Comparison of ENCODE assay signal across 8 cellular contexts in the genomic region with DNA sequence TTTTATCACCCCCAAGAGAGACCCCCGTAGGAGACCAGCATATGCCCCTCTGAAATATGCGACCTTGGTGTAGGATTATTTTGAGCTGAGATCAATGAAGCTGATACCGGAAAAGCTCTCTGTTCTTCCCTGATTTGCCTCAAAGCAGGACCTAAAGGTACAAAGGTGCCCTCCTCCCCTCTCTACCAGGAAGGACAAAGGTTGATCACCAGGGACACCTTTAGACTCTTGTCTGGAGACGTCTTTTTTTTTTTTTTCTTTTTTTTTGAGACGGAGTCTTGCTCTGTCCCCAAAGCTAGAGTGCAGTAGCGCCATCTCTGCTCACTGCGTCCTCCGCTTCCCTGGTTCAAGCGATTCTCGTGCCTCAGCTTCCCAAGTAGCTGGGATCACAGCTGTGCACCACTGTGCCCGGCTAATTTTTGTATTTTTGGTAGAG. TPM values are rescaled to one million over a fixed set of nuclear protein-coding genes. Genes with fewer than 3 reads are reported as not detected.
DNase-seq lines count a peak whose midpoint lies in the region; FAIRE-seq and TF ChIP-seq lines count a peak whose summit lies in the region.

No MANE protein-coding gene starts in this region.

- peak overlapping the region; percentile 12 for H2AFZ ChIP-seq in H1 (ENCODE audit: low read length)

- H3K4me1 Mint-ChIP-seq in CD4-positive, alpha-beta memory T cell = peaks cover 3 to 22% (median 13%) of the 10 kb centered on the region in 4 donors

- H3K4me3 ChIP-seq in CD4-positive, alpha-beta memory T cell (ENCODE audit: low read length in 2 of 2) = peak overlapping the region; percentile 52 to 96
- H3K4me3 ChIP-seq in NT2/D1 (ENCODE audit: insufficient read length, low read depth) = no peak overlapping the region
- 0 out of 8 replicates have a peak overlapping the region, but pooled peaks of 1 of the 4 experiments have one; percentile 68 for H3K4me3 ChIP-seq in H1 (ENCODE audit: extremely low read depth in 1 of 4, insufficient read depth in 2 of 4, low read depth in 3 of 4, low read length in 4 of 4)
- peak overlapping the region in 1 of 2 experiments; percentile 64 for H3K4me3 ChIP-seq in neutrophil (ENCODE audit: low read depth in 1 of 2, low read length in 1 of 2)

- no peak overlapping the region for H3K4ac ChIP-seq in H1 (replicated peaks; ENCODE audit: insufficient read length, low read depth, low read length)

- H3K36me3 Mint-ChIP-seq in CD4-positive, alpha-beta memory T cell = no peaks in the 10 kb centered on the region

- H3K9ac ChIP-seq in NT2/D1 (ENCODE audit: insufficient read length, low read depth) (peak overlapping the region; percentile 68), H1 (replicated peaks in 1 of 4; ENCODE audit: extremely low read depth in 1 of 4, low read depth in 3 of 4, low read length in 3 of 4) (no peak overlapping the region)

- no peaks in the 10 kb centered on the region for H3K23me2 ChIP-seq in H1 (ENCODE audit: low read depth, low read length)

- H3K23ac ChIP-seq in H1 (ENCODE audit: insufficient read length) = no peak overlapping the region

- no peaks in the 10 kb centered on the region for H3K27me3 Mint-ChIP-seq in CD4-positive, alpha-beta memory T cell

- peak overlapping the region; percentile 72; the same call in 1 of the 2 replicates for H2BK15ac ChIP-seq in H1 (ENCODE audit: low read length)

- no peak overlapping the region for H4K8ac ChIP-seq in H1 (ENCODE audit: extremely low read depth, insufficient read depth, low read length)

- TF ChIP-seq RAD21 in H1 (IDR thresholded peaks at IDR 0.05 in 1 of 2, conservative IDR thresholded peaks at IDR 0.05 in 1 of 2; ENCODE audit: low read depth in 2 of 2, low read length in 2 of 2) = peak in 1 of 2 experiments; percentile 3; a peak in 1 of 4 replicates

- no peak overlapping the region for H2BK20ac ChIP-seq in H1 (ENCODE audit: low read length)

- H3K36me3 ChIP-seq in CD4-positive, alpha-beta memory T cell (ENCODE audit: insufficient read depth, low read length) = no peaks in the 10 kb centered on the region
- H3K36me3 ChIP-seq in NT2/D1 (ENCODE audit: insufficient read depth, insufficient read length, low read length) (no peaks in the 10 kb centered on the region), H1 (ENCODE audit: control insufficient read depth in 2 of 4, insufficient read depth in 4 of 4, low read length in 3 of 4) (no peaks in the 10 kb centered on the region), neutrophil (no peaks in the 10 kb centered on the region)

- no peak overlapping the region for H4K91ac ChIP-seq in H1 (replicated peaks; ENCODE audit: insufficient read length, low read length)

- H3K79me1 ChIP-seq in H1 (ENCODE audit: low read depth, low read length) = no peaks in the 10 kb centered on the region

- WGBS in H1 (ENCODE audit: extremely low coverage in 1 of 2, insufficient coverage in 1 of 2, insufficient read length in 1 of 2, insufficient replicate concordance in 2 of 2, low coverage in 1 of 2, low lambda C conversion rate in 2 of 2, missing lambda C conversion rate in 1 of 2), 2 experiments = 69% methylated on average over 10 of the region's 11 CpGs; no CpG with 5 or more reads in 1 of the 2 experiments

- no peak overlapping the region for H4K5ac ChIP-seq in H1 (ENCODE audit: insufficient read length, low read depth, low read length)

- H3K27me3 ChIP-seq in CD4-positive, alpha-beta memory T cell (ENCODE audit: insufficient read depth, low read length) = no peaks in the 10 kb centered on the region
- H3K27me3 ChIP-seq in NT2/D1 (ENCODE audit: insufficient read depth, insufficient read length) (no peaks in the 10 kb centered on the region), H1 (replicated peaks in 1 of 4; ENCODE audit: control insufficient read depth in 3 of 4, extremely low read depth in 1 of 4, insufficient read depth in 3 of 4, low read length in 3 of 4) (peaks cover 0 to 3% (median 0%) of the 10 kb centered on the region in 4 experiments; a peak in 1 of 7 replicates), neutrophil (no peaks in the 10 kb centered on the region)

- TF ChIP-seq CTCF in H1 (IDR thresholded peaks at IDR 0.05; ENCODE audit: control extremely low read depth in 1 of 3, insufficient read depth in 1 of 3, low read depth in 1 of 3, low read length in 3 of 3) = peak in 2 of 3 experiments; percentile 6 to 10; a peak in 2 of 4 replicates
- TF ChIP-seq CTCF in neutrophil (IDR thresholded peaks at IDR 0.05) = no peak

- peak overlapping the region; percentile 54 to 97 (median 92) for H3K27ac Mint-ChIP-seq in CD4-positive, alpha-beta memory T cell

- H3K56ac ChIP-seq in H1 (replicated peaks; ENCODE audit: insufficient read length, low read depth, low read length) = no peak overlapping the region

- H2AK5ac ChIP-seq in H1 (ENCODE audit: low read depth, low read length) = peak overlapping the region; percentile 91; the same call in 1 of the 2 replicates

- DNase-seq in CD4-positive, alpha-beta memory T cell = no peak
- no peak for DNase-seq in NT2/D1 (ENCODE audit: low read depth, low spot score)
- no peak for DNase-seq in H1 (ENCODE audit: low read depth in 1 of 2, low spot score in 2 of 2)
- no peak for DNase-seq in DMS 273 treated with DMSO at 0.1 percent for 48 hours (lab: John Stamatoyannopoulos, UW)
- DNase-seq in NCI-H187 treated with DMSO at 0.1 percent for 48 hours (lab: John Stamatoyannopoulos, UW) = no peak
- DNase-seq in effector CD4-positive, alpha-beta T cell = no peak
- DNase-seq in middle frontal gyrus (ENCODE audit: extremely low spot score, low spot score) = no peak

- TF ChIP-seq EP300 in H1 (IDR thresholded peaks at IDR 0.05; ENCODE audit: borderline replicate concordance in 1 of 2, low read depth in 2 of 2, low read length in 2 of 2) = no peak

- peak overlapping the region; percentile 8; the same call in 1 of the 2 replicates for H2BK5ac ChIP-seq in H1 (ENCODE audit: low read depth, low read length)

- H3K4me1 ChIP-seq in CD4-positive, alpha-beta memory T cell (ENCODE audit: insufficient read depth, low read length) = peaks cover 12% of the 10 kb centered on the region
- H3K4me1 ChIP-seq in NT2/D1 (ENCODE audit: insufficient read depth, insufficient read length) (peaks cover 8% of the 10 kb centered on the region), H1 (replicated peaks in 1 of 4; ENCODE audit: control insufficient read depth in 3 of 4, insufficient read depth in 4 of 4, low read length in 3 of 4) (peaks cover 3 to 5% (median 4%) of the 10 kb centered on the region in 4 experiments; a peak in 6 of 7 replicates), neutrophil (ENCODE audit: control insufficient read depth in 1 of 2, insufficient read depth in 1 of 2, low read depth in 1 of 2, low read length in 1 of 2) (peaks cover 52 to 53% of the 10 kb centered on the region in 2 experiments)

- POLR2A ChIA-PET in CD4-positive, alpha-beta memory T cell (lab: Charles Lee; ENCODE audit: partially characterized antibody) = interaction anchor here (0.7 to 1.1 kb wide), 3 partner anchors 33 to 135 kb away, joined by 4 to 8 read pairs (median 4); a partner anchor contains a TSS
- POLR2A ChIA-PET in H1 (lab: Charles Lee; ENCODE audit: partially characterized antibody) = interaction anchor here (0.6 to 1.2 kb wide), 5 partner anchors 11 to 114 kb away, joined by 3 to 6 read pairs (median 4); no protein-coding TSS in a partner anchor

- H3K4me3 Mint-ChIP-seq in CD4-positive, alpha-beta memory T cell = peak overlapping the region; percentile 84 to 94 (median 90)

- peak overlapping the region; percentile 36 for H2BK120ac ChIP-seq in H1 (replicated peaks; ENCODE audit: low read depth, low read length)

- H3K18ac ChIP-seq in H1 (ENCODE audit: extremely low read depth, low read length) = no peak overlapping the region

- H3K4me2 ChIP-seq in H1 (ENCODE audit: insufficient read depth in 1 of 2, low read depth in 2 of 2, low read length in 2 of 2) = peak overlapping the region in 1 of 2 experiments; percentile 65; a peak in 1 of 4 replicates

- no peaks in the 10 kb centered on the region for H4K20me1 ChIP-seq in H1 (replicated peaks in 1 of 2; ENCODE audit: control insufficient read depth in 1 of 2, insufficient read depth in 2 of 2, low read length in 2 of 2)

- intact Hi-C loops in CD4-positive, alpha-beta memory T cell (cut with micrococcal nuclease) = loop anchor here (1.0 kb wide), 2 partner anchors 33 to 46 kb away; a partner anchor contains a TSS

- H3K79me2 ChIP-seq in H1 (ENCODE audit: control insufficient read depth in 1 of 2, insufficient read depth in 2 of 2, low read length in 2 of 2) = no peaks in the 10 kb centered on the region

- peak; percentile 57 for FAIRE-seq in H1 (lab: Jason Lieb, UNC)

- H3K9me3 ChIP-seq in CD4-positive, alpha-beta memory T cell (ENCODE audit: control insufficient read depth in 1 of 2, low read length in 2 of 2) = no peaks in the 10 kb centered on the region
- H3K9me3 ChIP-seq in NT2/D1 (ENCODE audit: insufficient read depth, low read length) = no peaks in the 10 kb centered on the region
- no peaks in the 10 kb centered on the region for H3K9me3 ChIP-seq in H1 (ENCODE audit: insufficient read depth in 2 of 2, low read depth in 1 of 2, low read length in 1 of 2)
- no peaks in the 10 kb centered on the region for H3K9me3 ChIP-seq in neutrophil

- H3K9me3 Mint-ChIP-seq in CD4-positive, alpha-beta memory T cell = peaks cover 0 to 11% (median 0%) of the 10 kb centered on the region in 8 donors

- no peak overlapping the region for H3K14ac ChIP-seq in H1 (ENCODE audit: insufficient read length)

- no peak overlapping the region for H3K27ac ChIP-seq in CD4-positive, alpha-beta memory T cell (ENCODE audit: low read depth, low read length)
- H3K27ac ChIP-seq in H1 (ENCODE audit: low read depth, low read length) = 0 out of 2 replicates have a peak overlapping the region, but pooled peaks have one; percentile 67
- peak overlapping the region; percentile 85 for H3K27ac ChIP-seq in neutrophil

- no peak for TF ChIP-seq POLR2A in H1 (IDR thresholded peaks at IDR 0.05; ENCODE audit: control extremely low read depth in 1 of 2, low read depth in 2 of 2, low read length in 2 of 2)

- CTCF ChIA-PET in CD4-positive, alpha-beta memory T cell (lab: Charles Lee; ENCODE audit: partially characterized antibody) = no interaction called here
- CTCF ChIA-PET in H1 (lab: Charles Lee; ENCODE audit: partially characterized antibody) = interaction anchor here (0.6 to 2.0 kb wide), 12 partner anchors 11 to 1093 kb away, joined by 3 to 8 read pairs (median 4); a partner anchor contains a TSS

- no peak overlapping the region for H2BK12ac ChIP-seq in H1 (ENCODE audit: low read depth, low read length)

RNA-seq across cellular contexts. Expression of a gene that starts 0.8 kb away (rescaled TPM):
- under 1 TPM; 0.64 to 0.73 TPM for total RNA-seq in CD4-positive, alpha-beta memory T cell
- 1 to 10 TPM in 1 of 2 donors, under 1 TPM in 1; 0.64 to 1.7 TPM for polyA plus RNA-seq in CD4-positive, alpha-beta memory T cell
- total RNA-seq in H1 (2021; fragmentation: NEBNext Ultra II Directional; extraction: Animal tissue kit (Norgen Biotek cat#: 25700)) = 1.8 and 2.1 TPM in 2 replicates
- polyA plus RNA-seq in H1 (2011; rRNA removed) = 4.3 and 5.3 TPM in 2 replicates
- 5.6 TPM for polyA plus RNA-seq in H1 (2011; cell fraction: cytosol; rRNA removed)
- 3.9 TPM for polyA plus RNA-seq in H1 (2011; cell fraction: nucleus; rRNA removed)
- 1.4 to 4.6 TPM (median 3.1 TPM) in 4 replicates for polyA plus RNA-seq in H1 (2012, experiment 1 of 2)
- polyA plus RNA-seq in H1 (2012, experiment 2 of 2) = 2.7 TPM
- polyA plus RNA-seq in H1 (2013, experiment 1 of 2) = 1.4 TPM
- polyA plus RNA-seq in H1 (2013, experiment 2 of 2) = 1.7 TPM
- polyA minus RNA-seq in H1 (2011; rRNA and poly(A)+ RNA removed) = 0.44 and 0.90 TPM in 2 replicates
- 1.7 TPM for polyA minus RNA-seq in H1 (2011; cell fraction: cytosol; rRNA and poly(A)+ RNA removed)
- 1.4 TPM for polyA minus RNA-seq in H1 (2011; cell fraction: nucleus; rRNA and poly(A)+ RNA removed)

RNA-seq across cellular contexts. Expression of a gene that starts 26.3 kb away (rescaled TPM):
- total RNA-seq in CD4-positive, alpha-beta memory T cell = 1 to 10 TPM; 8.4 to 8.7 TPM
- polyA plus RNA-seq in CD4-positive, alpha-beta memory T cell = 1 to 10 TPM in 1 of 2 donors, not detected in 1; 1.6 TPM
- total RNA-seq in H1 (2021; fragmentation: NEBNext Ultra II Directional; extraction: Animal tissue kit (Norgen Biotek cat#: 25700)) = 40.0 and 44.0 TPM in 2 replicates
- 60.3 and 117 TPM in 2 replicates for polyA plus RNA-seq in H1 (2011; rRNA removed)
- 39.7 TPM for polyA plus RNA-seq in H1 (2011; cell fraction: cytosol; rRNA removed)
- polyA plus RNA-seq in H1 (2011; cell fraction: nucleus; rRNA removed) = 48.1 TPM
- polyA plus RNA-seq in H1 (2012, experiment 1 of 2) = 34.2 to 38.8 TPM (median 38.1 TPM) in 4 replicates
- 37.1 TPM for polyA plus RNA-seq in H1 (2012, experiment 2 of 2)
- 43.9 TPM for polyA plus RNA-seq in H1 (2013, experiment 1 of 2)
- 44.5 TPM for polyA plus RNA-seq in H1 (2013, experiment 2 of 2)
- 15.6 and 24.3 TPM in 2 replicates for polyA minus RNA-seq in H1 (2011; rRNA and poly(A)+ RNA removed)
- polyA minus RNA-seq in H1 (2011; cell fraction: cytosol; rRNA and poly(A)+ RNA removed) = 34.9 TPM
- 19.2 TPM for polyA minus RNA-seq in H1 (2011; cell fraction: nucleus; rRNA and poly(A)+ RNA removed)

RNA-seq across cellular contexts. Expression of a gene that starts 32.8 kb away (rescaled TPM):
- total RNA-seq in CD4-positive, alpha-beta memory T cell = 10 to 100 TPM; 14.1 to 14.9 TPM
- 1 to 10 TPM; 8.0 to 9.1 TPM for polyA plus RNA-seq in CD4-positive, alpha-beta memory T cell
- 15.8 and 19.1 TPM in 2 replicates for total RNA-seq in H1 (2021; fragmentation: NEBNext Ultra II Directional; extraction: Animal tissue kit (Norgen Biotek cat#: 25700))
- polyA plus RNA-seq in H1 (2011; rRNA removed) = 40.0 and 42.8 TPM in 2 replicates
- polyA plus RNA-seq in H1 (2011; cell fraction: cytosol; rRNA removed) = 26.0 TPM
- 71.1 TPM for polyA plus RNA-seq in H1 (2011; cell fraction: nucleus; rRNA removed)
- polyA plus RNA-seq in H1 (2012, experiment 1 of 2) = 16.2 to 22.1 TPM (median 19.4 TPM) in 4 replicates
- 24.5 TPM for polyA plus RNA-seq in H1 (2012, experiment 2 of 2)
- polyA plus RNA-seq in H1 (2013, experiment 1 of 2) = 18.1 TPM
- 18.1 TPM for polyA plus RNA-seq in H1 (2013, experiment 2 of 2)
- 32.4 and 35.1 TPM in 2 replicates for polyA minus RNA-seq in H1 (2011; rRNA and poly(A)+ RNA removed)
- 19.8 TPM for polyA minus RNA-seq in H1 (2011; cell fraction: cytosol; rRNA and poly(A)+ RNA removed)
- polyA minus RNA-seq in H1 (2011; cell fraction: nucleus; rRNA and poly(A)+ RNA removed) = 22.5 TPM

RNA-seq across cellular contexts. Expression of a gene that starts 45.9 kb away (rescaled TPM):
- total RNA-seq in CD4-positive, alpha-beta memory T cell = 100 to 1,000 TPM; 168 to 169 TPM
- 10 to 100 TPM in 1 of 2 donors, 1 to 10 TPM in 1; 4.7 to 14.1 TPM for polyA plus RNA-seq in CD4-positive, alpha-beta memory T cell
- 121 and 123 TPM in 2 replicates for total RNA-seq in H1 (2021; fragmentation: NEBNext Ultra II Directional; extraction: Animal tissue kit (Norgen Biotek cat#: 25700))
- polyA plus RNA-seq in H1 (2011; rRNA removed) = 55.1 and 121 TPM in 2 replicates
- 59.0 TPM for polyA plus RNA-seq in H1 (2011; cell fraction: cytosol; rRNA removed)
- polyA plus RNA-seq in H1 (2011; cell fraction: nucleus; rRNA removed) = 207 TPM
- 77.9 to 117 TPM (median 110 TPM) in 4 replicates for polyA plus RNA-seq in H1 (2012, experiment 1 of 2)
- polyA plus RNA-seq in H1 (2012, experiment 2 of 2) = 119 TPM
- 101 TPM for polyA plus RNA-seq in H1 (2013, experiment 1 of 2)
- 100 TPM for polyA plus RNA-seq in H1 (2013, experiment 2 of 2)
- polyA minus RNA-seq in H1 (2011; rRNA and poly(A)+ RNA removed) = 48.4 and 57.9 TPM in 2 replicates
- 93.0 TPM for polyA minus RNA-seq in H1 (2011; cell fraction: cytosol; rRNA and poly(A)+ RNA removed)
- polyA minus RNA-seq in H1 (2011; cell fraction: nucleus; rRNA and poly(A)+ RNA removed) = 92.4 TPM
